In the genomic region with DNA sequence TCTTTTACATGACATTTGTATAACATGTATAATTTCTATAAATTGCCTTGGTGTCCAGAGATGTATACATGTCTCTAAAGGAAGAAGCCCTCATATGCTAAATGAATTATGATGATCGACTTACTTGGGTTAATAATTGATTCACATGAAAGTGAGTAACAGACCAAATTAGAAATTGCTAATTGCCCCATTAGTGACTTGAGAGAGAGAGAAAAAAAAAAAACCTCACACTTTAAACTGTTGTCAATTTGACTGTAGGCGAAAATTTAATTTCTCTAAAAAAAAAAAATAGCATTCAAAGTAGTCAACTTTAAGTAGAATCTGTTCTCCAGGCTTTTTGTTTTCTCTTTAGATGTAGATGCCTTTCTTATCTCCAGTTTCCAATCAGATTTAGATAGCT, we compare ENCODE assay signal across 34 cellular contexts.
"Had no signal": no experiment of that assay in that cellular context is flagged by ENCODE, and none has a peak within 500 bp of the region (broad histone marks: within the 10 kb centered on the region; RNA-seq: fewer than 3 reads in every experiment).

No MANE protein-coding gene starts in this region.

- DNase-seq: Karpas-422, Kasumi-1, MG63, MM.1S, MV-4-11, NCI-H1048, NCI-H1092, NCI-H1092 treated with DMSO at 0.1 percent for 48 hours, NCI-H1105, NCI-H1105 treated with DMSO at 0.1 percent for 48 hours, NCI-H1417, NCI-H1417 treated with DMSO at 0.1 percent for 48 hours, NCI-H1436, NCI-H1436 treated with DMSO at 0.1 percent for 48 hours, NCI-H146, NCI-H1694, NCI-H1694 treated with DMSO at 0.1 percent for 48 hours, NCI-H187, NCI-H187 treated with DMSO at 0.1 percent for 48 hours, NCI-H1930, NCI-H2029, NCI-H2029 treated with DMSO at 0.1 percent for 48 hours, NCI-H2081, NCI-H2081 treated with DMSO at 0.1 percent for 48 hours, NCI-H2107, NCI-H2171, NCI-H2171 treated with DMSO at 0.1 percent for 48 hours, NCI-H2227 treated with DMSO at 0.1 percent for 48 hours, NCI-H226, NCI-H345, NCI-H446, NCI-H446 treated with DMSO at 0.1 percent for 48 hours, NCI-H510A, NCI-H510A treated with DMSO at 0.1 percent for 48 hours had no signal

- H3K9me3 ChIP-seq: MG63 had no signal

- H3K4me3 ChIP-seq: MG63 had no signal

- H3K36me3 ChIP-seq: MG63 had no signal

- H3K27me3 ChIP-seq: MG63 had no signal
